ENCODE assay signal across 25 cellular contexts in the genomic region with DNA sequence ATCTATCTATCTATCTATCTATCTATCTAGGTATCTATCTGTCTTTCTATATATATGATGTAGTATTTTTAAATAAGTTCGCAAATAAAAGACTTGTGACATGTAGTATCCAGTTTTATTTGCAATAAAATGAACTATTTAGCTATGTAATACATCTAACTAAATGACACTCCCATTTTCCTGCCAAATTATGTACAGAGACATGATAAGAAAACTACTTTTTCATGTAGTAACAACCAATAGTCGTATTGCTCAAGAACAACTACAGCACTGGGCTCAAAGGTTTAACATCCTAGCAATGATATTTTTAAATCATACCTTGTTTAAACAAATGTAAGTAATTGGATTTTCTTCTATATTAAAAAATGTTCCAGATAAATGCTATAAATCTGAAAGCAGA. TPM values are rescaled to one million over a fixed set of nuclear protein-coding genes. Genes with fewer than 3 reads are reported as not detected.
"Had no signal": no experiment of that assay in that cellular context is flagged by ENCODE, and none has a peak within 500 bp of the region (broad histone marks: within the 10 kb centered on the region; RNA-seq: fewer than 3 reads in every experiment).

No MANE protein-coding gene starts in this region.

- H3K36me3 ChIP-seq: esophagus squamous epithelium, gastrocnemius medialis, heart left ventricle, left lung, lower lobe of right lung had no signal

- H3K27me3 ChIP-seq: esophagus squamous epithelium, gastrocnemius medialis, heart left ventricle, hepatocyte, left lung had no signal

- H3K9me3 ChIP-seq: esophagus squamous epithelium, gastrocnemius medialis, heart left ventricle, left lung, lower lobe of right lung, mucosa of descending colon had no signal

- ATAC-seq: esophagus mucosa, left lung, lower lobe of right lung, mucosa of descending colon had no signal

- H3K27ac ChIP-seq: coronary artery, dorsolateral prefrontal cortex, epithelial cell of prostate, gastrocnemius medialis, hepatocyte, left lung, lower lobe of right lung had no signal

- H3K4me1 ChIP-seq: gastrocnemius medialis had no signal

- DNase-seq: dorsolateral prefrontal cortex; effector CD4-positive, alpha-beta T cell; effector memory CD4-positive, alpha-beta T cell; erythroblast; esophagus squamous epithelium; foreskin fibroblast; foreskin melanocyte; gastrocnemius medialis; glutamatergic neuron; heart left ventricle; hypothalamus; immature natural killer cell; left cardiac atrium; left lung; left ventricle myocardium superior; lower lobe of right lung; mesenchymal stem cell; mucosa of descending colon; naive B cell had no signal

- H3K4me3 ChIP-seq: coronary artery, dorsolateral prefrontal cortex, esophagus squamous epithelium, gastrocnemius medialis, heart left ventricle, hepatocyte, left lung, lower lobe of right lung, mucosa of descending colon had no signal

- FAIRE-seq: colon, keratinocyte had no signal

RNA-seq across cellular contexts. Expression of a gene that starts 55.5 kb away (rescaled TPM):
- polyA plus RNA-seq: immature natural killer cell had no signal
